Comparison of ENCODE assay signal across 21 cellular contexts in the genomic region with DNA sequence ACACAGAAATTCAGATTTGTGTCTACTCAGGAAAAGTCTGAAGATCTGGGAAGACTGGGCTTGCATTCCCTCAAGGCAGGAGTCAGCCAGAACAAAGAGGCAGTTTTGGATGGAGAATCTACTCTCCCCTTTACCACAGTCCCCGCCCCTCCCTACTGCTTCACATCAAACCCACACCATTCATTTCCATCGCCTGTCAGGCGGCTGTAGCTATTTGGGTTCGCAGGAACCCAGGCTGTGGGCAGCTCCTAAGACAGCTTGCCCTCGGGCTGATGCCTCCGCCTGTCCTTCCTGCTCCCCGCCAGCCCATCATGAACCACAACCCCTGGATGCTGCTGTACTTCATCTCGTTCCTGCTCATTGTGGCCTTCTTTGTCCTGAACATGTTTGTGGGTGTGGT. TPM values are rescaled to one million over a fixed set of nuclear protein-coding genes. Genes with fewer than 3 reads are reported as not detected.
DNase-seq lines count a peak whose midpoint lies in the region; ATAC-seq, FAIRE-seq and TF ChIP-seq lines count a peak whose summit lies in the region.
"Had no signal": no experiment of that assay in that cellular context is flagged by ENCODE, and none has a peak within 500 bp of the region (broad histone marks: within the 10 kb centered on the region; RNA-seq: fewer than 3 reads in every experiment).

No MANE protein-coding gene starts in this region.

- FAIRE-seq in HepG2 (lab: Jason Lieb, UNC), result no peak
- FAIRE-seq in bronchial epithelial cell (lab: Jason Lieb, UNC), result peak; percentile 23
- FAIRE-seq: A549, GM12892, GM18507 had no signal

- no peaks in the 10 kb centered on the region for H3K9me3 Mint-ChIP-seq in nephron
- H3K9me3 Mint-ChIP-seq: CD4-positive, alpha-beta T cell; HFFc6 had no signal

- 16% methylated on average over 8 of the region's 8 CpGs for WGBS in HepG2 (ENCODE audit: low lambda C conversion rate)
- WGBS in right lobe of liver (ENCODE audit: insufficient coverage, low coverage, low lambda C conversion rate, missing lambda C conversion rate), result 56% methylated on average over 5 of the region's 8 CpGs

- TF ChIP-seq POLR2A in HepG2 (IDR thresholded peaks at IDR 0.05; ENCODE audit: insufficient read depth in 1 of 2, low read depth in 2 of 2, low read length in 2 of 2) (no peak), right lobe of liver (IDR thresholded peaks at IDR 0.05) (no peak)

- intact Hi-C loops in HepG2 (cut with micrococcal nuclease; ENCODE audit: unreplicated experiment) (no loop called here), right lobe of liver (cut with DNase I) (no loop called here)

- in situ Hi-C loops in HepG2 (cut with HindIII; ENCODE audit: extremely low pct_ligation_motif_present, low pct_unique_long_range_greater_than_20kb), result no loop called here

- TF ChIP-seq RAD21 in HepG2 (CRISPR knock-in tag; IDR thresholded peaks at IDR 0.05), result no peak

- TF ChIP-seq EP300 in HepG2 (IDR thresholded peaks at IDR 0.05; ENCODE audit: low read depth in 2 of 2, low read length in 2 of 2) (no peak), HepG2 (CRISPR knock-in tag; IDR thresholded peaks at IDR 0.05; ENCODE audit: borderline replicate concordance) (no peak)

- DNase-seq in HepG2 (ENCODE audit: low spot score) (no peak), right lobe of liver (no peak), bronchial epithelial cell (ENCODE audit: low read depth) (no peak), NCI-H1105 treated with DMSO at 0.1 percent for 48 hours (lab: John Stamatoyannopoulos, UW) (no peak), NCI-H446 (lab: John Stamatoyannopoulos, UW) (no peak)
- DNase-seq in stimulated activated naive CD8-positive, alpha-beta T cell treated with anti-CD3 and anti-CD28 coated beads, Interleukin-15, Interleukin-2, amounts not matched to agents 100 U/mL and 50 U/mL, for 24 hours, result no peak
- DNase-seq: AML-193; Caco-2; CD4-positive, alpha-beta T cell; DMS153; DMS79; GDM1; GM23248; HCEC 1CT; HFFc6 had no signal

- H3K4me3 Mint-ChIP-seq in nephron, result no peak overlapping the region
- H3K4me3 Mint-ChIP-seq: CD4-positive, alpha-beta T cell; HFFc6 had no signal

- no peak overlapping the region for H2AFZ ChIP-seq in HepG2 (ENCODE audit: low read length)
- H2AFZ ChIP-seq: GM23248 had no signal

- H3K27ac ChIP-seq in HepG2 (ENCODE audit: extremely low read length, insufficient read depth, low read length) (no peak overlapping the region), right lobe of liver (no peak overlapping the region)
- H3K27ac ChIP-seq: 22Rv1, A549, C4-2B, GM23248 had no signal

- POLR2A ChIA-PET in HepG2 (lab: Yijun Ruan, JAX), result no interaction called here

- peaks cover 19% of the 10 kb centered on the region for H3K36me3 Mint-ChIP-seq in nephron (ENCODE audit: low read depth)

- peaks cover 3% of the 10 kb centered on the region for H3K4me1 ChIP-seq in HepG2 (ENCODE audit: insufficient read depth, low read length)
- no peaks in the 10 kb centered on the region for H3K4me1 ChIP-seq in right lobe of liver
- H3K4me1 ChIP-seq: Caco-2 had no signal

- H3K79me2 ChIP-seq in HepG2 (ENCODE audit: insufficient read depth, low read length), result no peaks in the 10 kb centered on the region

- H3K9me3 ChIP-seq in HepG2 (ENCODE audit: low read length) (no peaks in the 10 kb centered on the region), right lobe of liver (no peaks in the 10 kb centered on the region)
- H3K9me3 ChIP-seq: A549, Caco-2 had no signal

- ATAC-seq in HepG2 (no peak), right lobe of liver (no peak)
- ATAC-seq in stimulated activated naive CD8-positive, alpha-beta T cell treated with anti-CD3 and anti-CD28 coated beads, Interleukin-15, Interleukin-2, amounts not matched to agents 100 U/mL and 50 U/mL, for 24 hours, result no peak
- ATAC-seq: A549 had no signal

- H3K27me3 ChIP-seq in HepG2 (ENCODE audit: control insufficient read depth in 1 of 2, insufficient read depth in 2 of 2, low read length in 2 of 2), result peaks cover 30 to 96% of the 10 kb centered on the region in 2 experiments; a peak in 4 of 5 replicates
- no peaks in the 10 kb centered on the region for H3K27me3 ChIP-seq in right lobe of liver
- peaks cover 13% of the 10 kb centered on the region for H3K27me3 ChIP-seq in bronchial epithelial cell (ENCODE audit: control insufficient read depth, insufficient read depth, low read length)

- H3K27ac Mint-ChIP-seq in nephron, result peak overlapping the region in 2 of 3 experiments; percentile 64 to 72
- H3K27ac Mint-ChIP-seq: CD4-positive, alpha-beta T cell; HFFc6 had no signal

- H3K4me1 Mint-ChIP-seq in nephron, result peaks cover 56% of the 10 kb centered on the region

- H3K4me3 ChIP-seq in HepG2 (replicated peaks in 1 of 3; ENCODE audit: insufficient read depth in 1 of 3, low read depth in 2 of 3, low read length in 3 of 3) (no peak overlapping the region), right lobe of liver (no peak overlapping the region), bronchial epithelial cell (ENCODE audit: low read depth, low read length) (no peak overlapping the region)
- H3K4me3 ChIP-seq: A549, GM23248 had no signal

- no peak overlapping the region for H3K4me2 ChIP-seq in HepG2 (ENCODE audit: low read depth, low read length)
- H3K4me2 ChIP-seq: A549 had no signal

- TF ChIP-seq CTCF in HepG2 (CRISPR knock-in tag; IDR thresholded peaks at IDR 0.05), result no peak
- no peak for TF ChIP-seq CTCF in right lobe of liver (IDR thresholded peaks at IDR 0.05)
- no peak for TF ChIP-seq CTCF in bronchial epithelial cell (IDR thresholded peaks at IDR 0.05; ENCODE audit: insufficient read depth, low read length, severe bottlenecking)
- TF ChIP-seq CTCF in nephron (IDR thresholded peaks at IDR 0.05; ENCODE audit: unreplicated experiment in 3 of 3), result no peak

- H3K36me3 ChIP-seq in HepG2 (replicated peaks in 1 of 2; ENCODE audit: control insufficient read depth in 1 of 2, insufficient read depth in 2 of 2, low read length in 2 of 2), result no peaks in the 10 kb centered on the region
- no peaks in the 10 kb centered on the region for H3K36me3 ChIP-seq in right lobe of liver
- H3K36me3 ChIP-seq in bronchial epithelial cell (ENCODE audit: control insufficient read depth, insufficient read depth, low read length), result no peaks in the 10 kb centered on the region

- BruUV-seq in HepG2 (replicated peaks; lab: Mats Ljungman, UMichigan), result no TSS peak

- H3K9ac ChIP-seq in HepG2 (ENCODE audit: insufficient read depth, low read depth, low read length), result no peak overlapping the region
- H3K9ac ChIP-seq: GM23248 had no signal

- H3K27me3 Mint-ChIP-seq in nephron (ENCODE audit: low read depth), result peaks cover 30% of the 10 kb centered on the region

- H4K20me1 ChIP-seq in HepG2 (ENCODE audit: insufficient read depth, low read length), result no peaks in the 10 kb centered on the region

- CTCF ChIA-PET in HepG2 (lab: Yijun Ruan, JAX; ENCODE audit: low intra/inter-chr PET ratio, low total read pairs), result no interaction called here

RNA-seq across cellular contexts. Expression of gene ABCC3, which starts 27.2 kb away (rescaled TPM):
- total RNA-seq in HepG2 (2016; rRNA removed; fragmentation: Illumina TruSeq; extraction: Trizol) (18.0 and 25.2 TPM in 2 replicates), right lobe of liver (100 to 1,000 TPM; 146 to 286 (median 178) TPM), bronchial epithelial cell (17.0 and 33.2 TPM in 2 replicates)
- 13.3 and 13.8 TPM in 2 replicates for total RNA-seq in HepG2 (2016; cell fraction: cytosol; rRNA removed; fragmentation: Illumina TruSeq; extraction: Trizol; ENCODE audit: low read depth)
- 14.4 and 28.1 TPM in 2 replicates for total RNA-seq in HepG2 (2016; cell fraction: insoluble cytoplasmic fraction; rRNA removed; fragmentation: Illumina TruSeq; extraction: Trizol)
- total RNA-seq in HepG2 (2016; cell fraction: membrane; rRNA removed; fragmentation: Illumina TruSeq; extraction: Trizol), result 23.1 and 25.2 TPM in 2 replicates
- total RNA-seq in HepG2 (2016; cell fraction: nucleus; rRNA removed; fragmentation: Illumina TruSeq; extraction: Trizol), result 38.6 and 38.7 TPM in 2 replicates
- 50.5 and 50.7 TPM in 2 replicates for polyA plus RNA-seq in HepG2 (2011; rRNA removed)
- polyA plus RNA-seq in HepG2 (2011; cell fraction: cytosol; rRNA removed), result 19.0 and 24.0 TPM in 2 replicates
- 331 and 391 TPM in 2 replicates for polyA plus RNA-seq in HepG2 (2011; cell fraction: nucleus; rRNA removed)
- 15.7 and 38.4 TPM in 2 replicates for polyA plus RNA-seq in HepG2 (2012)
- polyA plus RNA-seq in HepG2 (2016; cell fraction: cytosol; fragmentation: Illumina TruSeq; extraction: Trizol; ENCODE audit: low read depth), result 15.1 and 15.9 TPM in 2 replicates
- polyA plus RNA-seq in HepG2 (2016; cell fraction: insoluble cytoplasmic fraction; fragmentation: Illumina TruSeq; extraction: Trizol; ENCODE audit: low read depth), result 17.3 and 21.5 TPM in 2 replicates
- polyA plus RNA-seq in HepG2 (2016; cell fraction: membrane; fragmentation: Illumina TruSeq; extraction: Trizol; ENCODE audit: low read depth), result 23.7 and 24.5 TPM in 2 replicates
- polyA plus RNA-seq in HepG2 (2016; cell fraction: nucleus; fragmentation: Illumina TruSeq; extraction: Trizol; ENCODE audit: insufficient read depth, low read depth), result 84.3 and 87.4 TPM in 2 replicates
- 73.4 and 78.1 TPM in 2 replicates for polyA minus RNA-seq in HepG2 (2011; rRNA and poly(A)+ RNA removed; ENCODE audit: low replicate concordance)
- polyA minus RNA-seq in HepG2 (2011; cell fraction: cytosol; rRNA and poly(A)+ RNA removed), result 10.9 and 17.8 TPM in 2 replicates
- polyA minus RNA-seq in HepG2 (2011; cell fraction: nucleus; rRNA and poly(A)+ RNA removed), result 61.9 and 63.1 TPM in 2 replicates

RNA-seq across cellular contexts. Expression of gene CACNA1G, which starts 47.0 kb away (rescaled TPM):
- total RNA-seq in HepG2 (2016; rRNA removed; fragmentation: Illumina TruSeq; extraction: Trizol), result 0.02 TPM in 1 of 2 replicates, not detected in the other
- total RNA-seq in HepG2 (2016; cell fraction: cytosol; rRNA removed; fragmentation: Illumina TruSeq; extraction: Trizol; ENCODE audit: low read depth), result not detected in 2 replicates
- total RNA-seq in HepG2 (2016; cell fraction: insoluble cytoplasmic fraction; rRNA removed; fragmentation: Illumina TruSeq; extraction: Trizol), result not detected in 2 replicates
- total RNA-seq in HepG2 (2016; cell fraction: membrane; rRNA removed; fragmentation: Illumina TruSeq; extraction: Trizol), result not detected in 2 replicates
- not detected in 2 replicates for total RNA-seq in HepG2 (2016; cell fraction: nucleus; rRNA removed; fragmentation: Illumina TruSeq; extraction: Trizol)
- 0.01 TPM in 1 of 2 replicates, not detected in the other for polyA plus RNA-seq in HepG2 (2011; rRNA removed)
- polyA plus RNA-seq in HepG2 (2011; cell fraction: cytosol; rRNA removed), result 0.01 TPM in 1 of 2 replicates, not detected in the other
- 0.02 and 0.08 TPM in 2 replicates for polyA plus RNA-seq in HepG2 (2011; cell fraction: nucleus; rRNA removed)
- polyA plus RNA-seq in HepG2 (2012), result not detected in 2 replicates
- not detected in 2 replicates for polyA plus RNA-seq in HepG2 (2016; cell fraction: cytosol; fragmentation: Illumina TruSeq; extraction: Trizol; ENCODE audit: low read depth)
- not detected in 2 replicates for polyA plus RNA-seq in HepG2 (2016; cell fraction: insoluble cytoplasmic fraction; fragmentation: Illumina TruSeq; extraction: Trizol; ENCODE audit: low read depth)
- polyA plus RNA-seq in HepG2 (2016; cell fraction: membrane; fragmentation: Illumina TruSeq; extraction: Trizol; ENCODE audit: low read depth), result not detected in 2 replicates
- not detected in 2 replicates for polyA plus RNA-seq in HepG2 (2016; cell fraction: nucleus; fragmentation: Illumina TruSeq; extraction: Trizol; ENCODE audit: insufficient read depth, low read depth)
- polyA minus RNA-seq in HepG2 (2011; rRNA and poly(A)+ RNA removed; ENCODE audit: low replicate concordance), result not detected in 2 replicates
- not detected in 2 replicates for polyA minus RNA-seq in HepG2 (2011; cell fraction: cytosol; rRNA and poly(A)+ RNA removed)
- polyA minus RNA-seq in HepG2 (2011; cell fraction: nucleus; rRNA and poly(A)+ RNA removed), result not detected in 2 replicates
- total RNA-seq in right lobe of liver, result not detected
- not detected in 2 replicates for total RNA-seq in bronchial epithelial cell
- total RNA-seq: CD4-positive, alpha-beta T cell had no signal
